8 cellular contexts compared by ENCODE assay signal in genomic region chr21:41879190-41879998, GRCh38. TPM values are rescaled to one million over a fixed set of nuclear protein-coding genes. Genes with fewer than 3 reads are reported as not detected.
DNase-seq lines count a peak whose midpoint lies in the region; ATAC-seq and TF ChIP-seq lines count a peak whose summit lies in the region.

PRDM15 (minus strand) TSS chr21:41879344; CDS start chr21:41860363, 18,981 bp downstream.

- ATAC-seq in GM18909 (IDR thresholded peaks at IDR 0.05; ENCODE audit: poor library complexity, unreplicated experiment) (peak; percentile 71), HG03196 (IDR thresholded peaks at IDR 0.05; ENCODE audit: unreplicated experiment) (peak; percentile 54), lung (ENCODE audit: insufficient read depth, low FRiP score) (peak; percentile 51)

- DNase-seq in AML-193 (lab: John Stamatoyannopoulos, UW) (peak; percentile 39 to 51), NCI-H69 (lab: John Stamatoyannopoulos, UW) (peak; percentile 94), dorsolateral prefrontal cortex (peak; percentile 69 to 88 (median 78)), lung (ENCODE audit: low spot score) (peak; percentile 78)
- DNase-seq in activated CD4-positive, alpha-beta memory T cell treated with anti-CD3 and anti-CD28 coated beads, Interleukin-2, amount 10 ng/mL, durations not matched to agents 7 days and 5 days, result peak; percentile 83
- peak; percentile 76 to 85 (median 80) for DNase-seq in stimulated activated CD4-positive, alpha-beta T cell treated with anti-CD3 and anti-CD28 coated beads, TNF-alpha, amount 100 ng/mL, for 24 hours (ENCODE audit: low read depth in 3 of 3)

- CTCF ChIA-PET in activated CD4-positive, alpha-beta memory T cell treated with anti-CD3 and anti-CD28 coated beads, Interleukin-2, amount 10 ng/mL, durations not matched to agents 7 days and 5 days (lab: Charles Lee), result interaction anchor here (0.6 to 2.2 kb wide), 5 partner anchors 8 to 238 kb away, joined by 3 to 7 read pairs (median 3); no protein-coding TSS in a partner anchor

- peak within 1 kb of the TSS; percentile 86 for H3K27ac Mint-ChIP-seq in activated CD4-positive, alpha-beta memory T cell treated with anti-CD3 and anti-CD28 coated beads, Interleukin-2, amount 10 ng/mL, durations not matched to agents 7 days and 5 days

- H3K4me3 Mint-ChIP-seq in activated CD4-positive, alpha-beta memory T cell treated with anti-CD3 and anti-CD28 coated beads, Interleukin-2, amount 10 ng/mL, durations not matched to agents 7 days and 5 days, result peak within 1 kb of the TSS; percentile 86

- H3K9me3 Mint-ChIP-seq in activated CD4-positive, alpha-beta memory T cell treated with anti-CD3 and anti-CD28 coated beads, Interleukin-2, amount 10 ng/mL, durations not matched to agents 7 days and 5 days, result no peaks in the 10 kb centered on the region

- H3K9me3 ChIP-seq in lung (ENCODE audit: control insufficient read depth in 2 of 2, insufficient read depth in 1 of 2, low read length in 1 of 2), result no peaks in the 10 kb centered on the region

- POLR2A ChIA-PET in activated CD4-positive, alpha-beta memory T cell treated with anti-CD3 and anti-CD28 coated beads, Interleukin-2, amount 10 ng/mL, durations not matched to agents 7 days and 5 days (lab: Charles Lee), result interaction anchor here (0.6 to 3.1 kb wide), 10 partner anchors 10 to 455 kb away, joined by 3 to 27 read pairs (median 10); partner anchors contain the start of gene ZBTB21

- H3K4me1 ChIP-seq in lung (ENCODE audit: control insufficient read depth in 2 of 2, insufficient read depth in 2 of 2, low read length in 2 of 2), result peaks cover 2 to 4% of the 10 kb centered on the region in 2 donors

- no peaks in the 10 kb centered on the region for H3K27me3 Mint-ChIP-seq in activated CD4-positive, alpha-beta memory T cell treated with anti-CD3 and anti-CD28 coated beads, Interleukin-2, amount 10 ng/mL, durations not matched to agents 7 days and 5 days

- no peaks in the 10 kb centered on the region for H3K36me3 ChIP-seq in lung (ENCODE audit: control insufficient read depth in 2 of 2, insufficient read depth in 2 of 2, low read length in 2 of 2)

- H3K36me3 Mint-ChIP-seq in activated CD4-positive, alpha-beta memory T cell treated with anti-CD3 and anti-CD28 coated beads, Interleukin-2, amount 10 ng/mL, durations not matched to agents 7 days and 5 days (ENCODE audit: low read depth), result no peaks in the 10 kb centered on the region

- WGBS in lung, 2 donors, result 1 to 2% methylated on average over 25 to 89 of the region's 89 CpGs

- H3K27ac ChIP-seq in dorsolateral prefrontal cortex (peak within 1 kb of the TSS in 55 of 59 donors; percentile 32 to 92 (median 80)), lung (ENCODE audit: low read depth in 1 of 2, low read length in 1 of 2) (peak within 1 kb of the TSS; percentile 83 to 84)

- H3K4me3 ChIP-seq in dorsolateral prefrontal cortex (peak within 1 kb of the TSS; percentile 60 to 95 (median 83)), lung (peak within 1 kb of the TSS; percentile 83)

- TF ChIP-seq CTCF in dorsolateral prefrontal cortex (IDR thresholded peaks at IDR 0.05 in 54 of 56, conservative IDR thresholded peaks at IDR 0.05 in 2 of 56; ENCODE audit: low read depth in 1 of 56, partially characterized antibody in 56 of 56) (peak in 1 of 56 donors; percentile 4), lung (IDR thresholded peaks at IDR 0.05; ENCODE audit: control extremely low read depth, extremely low read depth) (no peak)

- intact Hi-C loops in dorsolateral prefrontal cortex (cut with DNase I), result loop anchor here (1.0 to 10.0 kb wide), 6 partner anchors 75 to 235 kb away; partner anchors contain the start of genes C2CD2 (in 1 of the 2) and ZBTB21 (in 1 of the 2)

- no peaks in the 10 kb centered on the region for H3K27me3 ChIP-seq in dorsolateral prefrontal cortex
- H3K27me3 ChIP-seq in lung (ENCODE audit: control insufficient read depth, insufficient read depth), result no peaks in the 10 kb centered on the region

- peaks cover 25% of the 10 kb centered on the region for H3K4me1 Mint-ChIP-seq in activated CD4-positive, alpha-beta memory T cell treated with anti-CD3 and anti-CD28 coated beads, Interleukin-2, amount 10 ng/mL, durations not matched to agents 7 days and 5 days

RNA-seq across cellular contexts. Expression of gene PRDM15, which starts in this region (rescaled TPM):
- 1 to 10 TPM; 7.0 to 8.1 TPM for total RNA-seq in activated CD4-positive, alpha-beta memory T cell treated with anti-CD3 and anti-CD28 coated beads, Interleukin-2, amount 10 ng/mL, durations not matched to agents 7 days and 5 days
- 10 to 100 TPM in 79 of 120 experiments, 1 to 10 TPM in 41; 6.7 to 20.0 (median 11.0) TPM for total RNA-seq in dorsolateral prefrontal cortex
- total RNA-seq in lung, result 1 to 10 TPM; 5.8 to 7.2 TPM
- polyA plus RNA-seq in lung, result 1 to 10 TPM; 2.4 to 2.5 TPM

Comparison
In these comparisons a context has a peak if more than half of its experiments do, and no peak if none do; other contexts are left out.
1. Peak in every context shown above with its lines: DNase-seq, ATAC-seq, H3K4me3 ChIP-seq and H3K27ac ChIP-seq.